8 cellular contexts compared by ENCODE assay signal in genomic region chr7:106659369-106659962, GRCh38. TPM values are rescaled to one million over a fixed set of nuclear protein-coding genes. Genes with fewer than 3 reads are reported as not detected.
DNase-seq lines count a peak whose midpoint lies in the region; ATAC-seq, FAIRE-seq and TF ChIP-seq lines count a peak whose summit lies in the region.

No MANE protein-coding gene starts in this region.

- H2AFZ ChIP-seq in ACC112 (ENCODE audit: low read length, unreplicated experiment) = peak overlapping the region; percentile 52

- H3K27ac Mint-ChIP-seq in MCF 10A (ENCODE audit: low read depth, unreplicated experiment) = peak overlapping the region; percentile 55

- H3K4me1 ChIP-seq in ACC112 (ENCODE audit: control insufficient read depth, insufficient read depth, low read length, unreplicated experiment) (peaks cover 22% of the 10 kb centered on the region), mucosa of descending colon (ENCODE audit: low read depth) (peaks cover 12% of the 10 kb centered on the region)

- CTCF ChIA-PET in MCF 10A (lab: Yijun Ruan, JAX) = interaction anchor here (0.6 to 9.4 kb wide), 29 partner anchors 10 to 576 kb away, joined by 3 to 133 read pairs (median 3); no protein-coding TSS in a partner anchor

- H3K27me3 ChIP-seq in ACC112 (ENCODE audit: insufficient read depth, low read length) (no peaks in the 10 kb centered on the region), HL-60 (ENCODE audit: insufficient read depth, poor library complexity, severe bottlenecking) (no peaks in the 10 kb centered on the region)

- no peak for ATAC-seq in mucosa of descending colon
- ATAC-seq in GM18870 (IDR thresholded peaks at IDR 0.05; ENCODE audit: unreplicated experiment) = no peak

- DNase-seq in HL-60 (ENCODE audit: low read depth in 1 of 2, low spot score in 1 of 2) (no peak), MCF 10A (ENCODE audit: unreplicated experiment) (no peak), mucosa of descending colon (no peak), HK-2 (ENCODE audit: unreplicated experiment) (no peak), HTR-8/SVneo (ENCODE audit: insufficient read length, low spot score) (no peak), NCI-H187 (lab: John Stamatoyannopoulos, UW) (no peak)

- peaks cover 30% of the 10 kb centered on the region for H3K79me2 ChIP-seq in ACC112 (ENCODE audit: control insufficient read depth, insufficient read depth, low read length, unreplicated experiment)

- peaks cover 14% of the 10 kb centered on the region for H3K4me1 Mint-ChIP-seq in MCF 10A (ENCODE audit: insufficient read depth, unreplicated experiment)

- H3K36me3 ChIP-seq in ACC112 (ENCODE audit: insufficient read depth, low read length) = no peaks in the 10 kb centered on the region
- no peaks in the 10 kb centered on the region for H3K36me3 ChIP-seq in mucosa of descending colon (ENCODE audit: low read depth)

- no peaks in the 10 kb centered on the region for H3K9me3 Mint-ChIP-seq in MCF 10A (ENCODE audit: unreplicated experiment)

- no peak for FAIRE-seq in HTR-8/SVneo (lab: Jason Lieb, UNC)

- no peaks in the 10 kb centered on the region for H3K27me3 Mint-ChIP-seq in MCF 10A (ENCODE audit: insufficient read depth, unreplicated experiment)

- intact Hi-C loops in MCF 10A (cut with micrococcal nuclease) (loop anchor here (1.0 kb wide), 1 partner anchor 481 kb away; no protein-coding TSS in a partner anchor), mucosa of descending colon (cut with DNase I, micrococcal nuclease) (loop anchor here in 1 of 2 donors (5.0 to 10.0 kb wide), 2 partner anchors 78 to 115 kb away; no protein-coding TSS in a partner anchor)

- no peaks in the 10 kb centered on the region for H3K9me3 ChIP-seq in mucosa of descending colon

- H3K4me3 ChIP-seq in ACC112 (ENCODE audit: low read depth, low read length) (peak overlapping the region; percentile 93), HL-60 (replicated peaks; ENCODE audit: insufficient read depth, low read length) (peak overlapping the region; percentile 67), mucosa of descending colon (peak overlapping the region; percentile 78)

- H3K27ac ChIP-seq in ACC112 (ENCODE audit: low read depth, low read length) = peak overlapping the region; percentile 66
- peak overlapping the region; percentile 36 for H3K27ac ChIP-seq in HL-60 (replicated peaks)

- peak overlapping the region; percentile 80 for H3K4me3 Mint-ChIP-seq in MCF 10A (ENCODE audit: unreplicated experiment)

- POLR2A ChIA-PET in MCF 10A (lab: Yijun Ruan, JAX) = interaction anchor here (0.6 to 2.3 kb wide), 13 partner anchors 10 to 738 kb away, joined by 3 to 8 read pairs (median 3); partner anchors contain the start of gene HBP1

- H3K36me3 Mint-ChIP-seq in MCF 10A (ENCODE audit: insufficient read depth, unreplicated experiment) = no peaks in the 10 kb centered on the region

- no peak for TF ChIP-seq CTCF in HL-60 (IDR thresholded peaks at IDR 0.05; ENCODE audit: insufficient read depth, low read length)
- TF ChIP-seq CTCF in MCF 10A (IDR thresholded peaks at IDR 0.05; ENCODE audit: unreplicated experiment) = no peak
- no peak for TF ChIP-seq CTCF in mucosa of descending colon (IDR thresholded peaks at IDR 0.05)

- BruUV-seq in MCF 10A (replicated peaks; lab: Mats Ljungman, UMichigan) = TSS peak; percentile 75

RNA-seq across cellular contexts. Expression of gene CCDC71L, which starts 1.5 kb away (rescaled TPM):
- total RNA-seq in MCF 10A (2022) (11.4 and 13.0 TPM in 2 replicates), mucosa of descending colon (10 to 100 TPM; 17.4 to 25.6 (median 22.1) TPM)
